Comparison of ENCODE assay signal across 25 cellular contexts in genomic region chr7:24762771-24763170, GRCh38. TPM values are rescaled to one million over a fixed set of nuclear protein-coding genes. Genes with fewer than 3 reads are reported as not detected.
DNase-seq lines count a peak whose midpoint lies in the region; ATAC-seq, FAIRE-seq and TF ChIP-seq lines count a peak whose summit lies in the region.
"Had no signal": no experiment of that assay in that cellular context is flagged by ENCODE, and none has a peak within 500 bp of the region (broad histone marks: within the 10 kb centered on the region; RNA-seq: fewer than 3 reads in every experiment).

No MANE protein-coding gene starts in this region.

- no TSS peak for BruUV-seq in K562 (replicated peaks; lab: Mats Ljungman, UMichigan)

- H3K4me2 ChIP-seq in K562 (ENCODE audit: insufficient read depth, low read length) = peak overlapping the region; percentile 66
- H3K4me2 ChIP-seq: A549, BLaER1 had no signal

- H3K79me2 ChIP-seq in K562 (ENCODE audit: control insufficient read depth, insufficient read depth, low read length) = no peaks in the 10 kb centered on the region

- H3K9me3 ChIP-seq in K562 (replicated peaks; ENCODE audit: control insufficient read depth, insufficient read depth, low read depth, low read length) (no peaks in the 10 kb centered on the region), esophagus muscularis mucosa (no peaks in the 10 kb centered on the region), BE2C (no peaks in the 10 kb centered on the region)
- H3K9me3 ChIP-seq: A549, BLaER1 had no signal

- TF ChIP-seq RAD21 in K562 (CRISPR knock-in tag; conservative IDR thresholded peaks at IDR 0.05 in 1 of 2, IDR thresholded peaks at IDR 0.05 in 1 of 2) = no peak

- CTCF ChIA-PET in K562 (lab: Yijun Ruan, JAX; ENCODE audit: low intra/inter-chr PET ratio) = no interaction called here

- ATAC-seq in K562 = peak; percentile 25
- ATAC-seq in omental fat pad (ENCODE audit: low FRiP score) = peak; percentile 21
- ATAC-seq in naive thymus-derived CD8-positive, alpha-beta T cell = no peak
- no peak for ATAC-seq in GM21447 (IDR thresholded peaks at IDR 0.05; ENCODE audit: unreplicated experiment)
- no peak for ATAC-seq in HG03175 (IDR thresholded peaks at IDR 0.05; ENCODE audit: unreplicated experiment)
- ATAC-seq: A549 had no signal

- intact Hi-C loops in K562 (cut with micrococcal nuclease) (loop anchor here (2.0 kb wide), 1 partner anchor 16 kb away; no protein-coding TSS in a partner anchor), esophagus muscularis mucosa (cut with DNase I) (no loop called here)

- H3K36me3 Mint-ChIP-seq in naive thymus-derived CD8-positive, alpha-beta T cell = no peaks in the 10 kb centered on the region
- H3K36me3 Mint-ChIP-seq: CD4-positive, CD25-positive, alpha-beta regulatory T cell; CD8-positive, alpha-beta memory T cell had no signal

- no peak overlapping the region for H2AFZ ChIP-seq in K562 (ENCODE audit: low read depth, low read length)

- DNase-seq in NCI-H226 (peak; percentile 100), K562 (ENCODE audit: extremely low read depth in 1 of 4, low spot score in 3 of 4) (no peak), esophagus muscularis mucosa (ENCODE audit: extremely low spot score) (peak; percentile 55), omental fat pad (ENCODE audit: low spot score) (no peak), BE2C (no peak)
- DNase-seq in naive thymus-derived CD8-positive, alpha-beta T cell = no peak
- DNase-seq: AML-193; C1 segment of cervical spinal cord; CD4-positive, alpha-beta memory T cell; CD4-positive, CD25-positive, alpha-beta regulatory T cell; CD8-positive, alpha-beta memory T cell; COR-L47; DMS 273 treated with DMSO at 0.1 percent for 48 hours; DMS79 treated with DMSO at 0.1 percent for 48 hours; GF-D8 had no signal

- TF ChIP-seq CTCF in K562 (IDR thresholded peaks at IDR 0.05 in 2 of 3, conservative IDR thresholded peaks at IDR 0.05 in 1 of 3; ENCODE audit: insufficient read depth in 2 of 3, low read depth in 1 of 3, low read length in 3 of 3) = no peak
- TF ChIP-seq CTCF in esophagus muscularis mucosa (IDR thresholded peaks at IDR 0.05) = no peak
- no peak for TF ChIP-seq CTCF in omental fat pad (IDR thresholded peaks at IDR 0.05)
- TF ChIP-seq CTCF in BE2C (IDR thresholded peaks at IDR 0.05; ENCODE audit: low read depth, low read length) = no peak

- H3K4me3 Mint-ChIP-seq in naive thymus-derived CD8-positive, alpha-beta T cell = no peak overlapping the region
- H3K4me3 Mint-ChIP-seq: B cell; CD14-positive monocyte; CD4-positive, alpha-beta memory T cell; CD4-positive, CD25-positive, alpha-beta regulatory T cell had no signal

- no peaks in the 10 kb centered on the region for H4K20me1 ChIP-seq in K562 (replicated peaks; ENCODE audit: control insufficient read depth, insufficient read depth, low read length)
- H4K20me1 ChIP-seq: BLaER1 had no signal

- H3K4me3 ChIP-seq in K562 = no peak overlapping the region
- no peak overlapping the region for H3K4me3 ChIP-seq in esophagus muscularis mucosa
- H3K4me3 ChIP-seq in BE2C (ENCODE audit: low read depth, low read length) = no peak overlapping the region
- H3K4me3 ChIP-seq: A549, BLaER1 had no signal

- H3K4me1 ChIP-seq in K562 (replicated peaks in 1 of 2; ENCODE audit: control insufficient read depth in 2 of 2, insufficient read depth in 2 of 2, low read length in 2 of 2) (peaks cover 4 to 19% of the 10 kb centered on the region in 2 experiments), esophagus muscularis mucosa (peaks cover 4 to 8% (median 7%) of the 10 kb centered on the region in 4 donors), BE2C (no peaks in the 10 kb centered on the region)

- no peaks in the 10 kb centered on the region for H3K9me1 ChIP-seq in K562 (ENCODE audit: control insufficient read depth, insufficient read depth, low read length)

- H3K9ac ChIP-seq in K562 (ENCODE audit: insufficient read depth in 1 of 2, low read depth in 2 of 2, low read length in 2 of 2) = no peak overlapping the region
- H3K9ac ChIP-seq: BLaER1 had no signal

- H3K27ac Mint-ChIP-seq in naive thymus-derived CD8-positive, alpha-beta T cell = no peak overlapping the region
- H3K27ac Mint-ChIP-seq: B cell; CD4-positive, alpha-beta memory T cell; CD4-positive, CD25-positive, alpha-beta regulatory T cell; CD8-positive, alpha-beta memory T cell had no signal

- in situ Hi-C loops in K562 (cut with MboI) = no loop called here

- 0% methylated on average over 5 of the region's 7 CpGs for WGBS in K562 (ENCODE audit: insufficient coverage, low coverage, missing lambda C conversion rate)
- WGBS in esophagus muscularis mucosa = 75% methylated on average over 7 of the region's 7 CpGs

- peaks cover 5 to 11% of the 10 kb centered on the region in 2 experiments; a peak in 4 of 5 replicates for H3K27me3 ChIP-seq in K562 (ENCODE audit: control insufficient read depth in 2 of 2, insufficient read depth in 2 of 2, low read length in 2 of 2)
- H3K27me3 ChIP-seq in esophagus muscularis mucosa = no peaks in the 10 kb centered on the region
- peaks cover 1% of the 10 kb centered on the region for H3K27me3 ChIP-seq in BE2C

- FAIRE-seq in K562 (lab: Jason Lieb, UNC) = no peak
- FAIRE-seq: A549, G401.6, GM12892, GM18507 had no signal

- POLR2A ChIA-PET in K562 (lab: Yijun Ruan, JAX) = interaction anchor here (0.6 to 3.7 kb wide), 4 partner anchors 9 to 805 kb away, joined by 3 to 20 read pairs (median 4); no protein-coding TSS in a partner anchor
- POLR2A ChIA-PET in naive thymus-derived CD8-positive, alpha-beta T cell (lab: Charles Lee) = no interaction called here

- TF ChIP-seq POLR2A in K562 (conservative IDR thresholded peaks at IDR 0.05) = no peak
- no peak for TF ChIP-seq POLR2A in esophagus muscularis mucosa (IDR thresholded peaks at IDR 0.05; ENCODE audit: low read depth)

- peaks cover 0 to 7% (median 0%) of the 10 kb centered on the region in 9 donors for H3K9me3 Mint-ChIP-seq in naive thymus-derived CD8-positive, alpha-beta T cell

- TF ChIP-seq EP300 in K562 (IDR thresholded peaks at IDR 0.05; ENCODE audit: low read length) (no peak), esophagus muscularis mucosa (IDR thresholded peaks at IDR 0.05) (no peak)

- H3K27me3 Mint-ChIP-seq in naive thymus-derived CD8-positive, alpha-beta T cell = peaks cover 25 to 65% (median 40%) of the 10 kb centered on the region in 5 donors

- no peak overlapping the region for H3K27ac ChIP-seq in K562 (ENCODE audit: extremely low read depth, low read depth, low read length)
- H3K27ac ChIP-seq in esophagus muscularis mucosa (replicated peaks in 1 of 4) = no peak overlapping the region
- H3K27ac ChIP-seq: 22Rv1, A549, BLaER1 had no signal

- H3K4me1 Mint-ChIP-seq in naive thymus-derived CD8-positive, alpha-beta T cell = peaks cover 0 to 2% (median under 1%) of the 10 kb centered on the region in 4 donors

- no peaks in the 10 kb centered on the region for H3K36me3 ChIP-seq in K562 (ENCODE audit: control insufficient read depth, insufficient read depth, low read length)
- H3K36me3 ChIP-seq in esophagus muscularis mucosa = no peaks in the 10 kb centered on the region
- H3K36me3 ChIP-seq in BE2C = no peaks in the 10 kb centered on the region
- H3K36me3 ChIP-seq: BLaER1 had no signal

TF ChIP-seq in K562, 482 proteins besides CTCF, POLR2A, EP300 and RAD21 (continues in another document):
- TF ChIP-seq ZZZ3 (IDR thresholded peaks at IDR 0.05) = no peak
- TF ChIP-seq ZBTB9 (CRISPR knock-in tag; IDR thresholded peaks at IDR 0.05) = no peak

RNA-seq across cellular contexts. Expression of gene GSDME, which starts 5.5 kb away (rescaled TPM):
- total RNA-seq in K562 (2011; cell fraction: chromatin; rRNA removed; ENCODE audit: low replicate concordance) = 5.0 and 5.6 TPM in 2 replicates
- total RNA-seq in K562 (2011; cell fraction: nucleolus; rRNA removed) = 2.1 and 2.7 TPM in 2 replicates
- total RNA-seq in K562 (2011; cell fraction: nucleoplasm; rRNA removed) = 3.8 and 4.4 TPM in 2 replicates
- total RNA-seq in K562 (2014; rRNA removed) (1.2 and 1.3 TPM in 2 replicates), K562 (2014; rRNA removed; fragmentation: Illumina TruSeq; extraction: Trizol) (0.55 and 0.61 TPM in 2 replicates), K562 (2015; rRNA removed; fragmentation: Illumina TruSeq; extraction: Trizol) (0.45 and 0.62 TPM in 2 replicates), K562 (2021) (0.67 and 1.1 TPM in 2 replicates), esophagus muscularis mucosa (10 to 100 TPM in 3 of 4 donors, 1 to 10 TPM in 1; 6.5 to 12.2 (median 11.0) TPM), omental fat pad (10 to 100 TPM; 14.8 to 58.3 (median 30.7) TPM)
- polyA plus RNA-seq in K562 (2011; rRNA removed) (1.9 and 16.7 TPM in 2 replicates), K562 (2014; fragmentation: Illumina TruSeq; extraction: Trizol) (0.42 and 0.84 TPM in 2 replicates), K562 (2014; fragmentation: Nextera tagmentation; extraction: Ambion mirVana) (under 1 TPM; 0.37 to 0.43 TPM), K562 (2014; rRNA removed) (1.3 and 2.1 TPM in 2 replicates)
- polyA plus RNA-seq in K562 (2011; cell fraction: cytosol; rRNA removed) = 0.70 and 11.1 TPM in 2 replicates
- polyA plus RNA-seq in K562 (2011; cell fraction: nucleus; rRNA removed) = 3.9 and 38.2 TPM in 2 replicates
- polyA plus RNA-seq in K562 (2012) = 3.9 and 12.2 TPM in 2 replicates
- polyA minus RNA-seq in K562 (2011; rRNA and poly(A)+ RNA removed) = 2.2 and 24.2 TPM in 2 replicates
- 0.95 and 7.7 TPM in 2 replicates for polyA minus RNA-seq in K562 (2011; cell fraction: cytosol; rRNA and poly(A)+ RNA removed)
- 1.3 and 25.1 TPM in 2 replicates for polyA minus RNA-seq in K562 (2011; cell fraction: nucleus; rRNA and poly(A)+ RNA removed)
- 5.8 TPM for polyA plus RNA-seq in BE2C (2012; ENCODE audit: insufficient read depth, insufficient read length, low read depth)
- total RNA-seq in naive thymus-derived CD8-positive, alpha-beta T cell = under 1 TPM; 0.26 to 0.30 TPM
- under 1 TPM in 2 of 3 donors, not detected in 1; 0.07 to 0.23 TPM for polyA plus RNA-seq in naive thymus-derived CD8-positive, alpha-beta T cell
- total RNA-seq: CD4-positive, CD25-positive, alpha-beta regulatory T cell had no signal

Comparison
In these comparisons a context has a peak if more than half of its experiments do, and no peak if none do; other contexts are left out.
1. DNase-seq: peak in NCI-H226 (single experiment) and esophagus muscularis mucosa (single experiment); none in K562 (0 of 4), omental fat pad (single experiment), BE2C (single experiment) and naive thymus-derived CD8-positive, alpha-beta T cell (0 of 10).
2. ATAC-seq: peak in K562 (single experiment) and omental fat pad (single experiment); none in naive thymus-derived CD8-positive, alpha-beta T cell (0 of 2), GM21447 (single experiment) and HG03175 (single experiment).